In the genomic region with DNA sequence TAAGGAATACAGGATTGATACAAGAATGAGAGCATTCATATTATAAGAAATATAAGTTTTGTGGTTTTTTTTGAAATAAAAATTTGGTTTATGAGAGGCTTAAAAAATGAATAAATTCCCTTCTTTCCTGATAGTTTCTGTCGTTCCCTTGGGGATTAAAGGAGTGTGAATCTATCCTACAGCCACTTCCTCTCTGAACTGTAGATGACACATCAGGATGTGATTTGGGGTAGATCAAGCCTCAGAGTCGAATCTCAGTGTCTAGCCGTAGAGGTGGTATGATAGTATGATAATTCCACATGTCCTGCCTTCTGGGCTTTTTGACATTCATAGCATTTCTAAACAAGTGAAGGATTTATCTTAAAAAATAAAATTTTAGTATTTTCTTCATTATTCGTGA, we compare ENCODE assay signal across 1 cellular context.
TF ChIP-seq lines count a peak whose summit lies in the region.

No MANE protein-coding gene starts in this region.

TF ChIP-seq in IMR-90, 13 proteins besides CTCF, POLR2A, EP300 and RAD21:
- no peak for TF ChIP-seq RFX5 (IDR thresholded peaks at IDR 0.05; ENCODE audit: low read depth, low read length)
- no peak for TF ChIP-seq FOS (IDR thresholded peaks at IDR 0.05; ENCODE audit: low read depth, low read length)
- no peak for TF ChIP-seq MAFK (IDR thresholded peaks at IDR 0.05; ENCODE audit: low read depth, low read length)
- no peak for TF ChIP-seq MXI1 (IDR thresholded peaks at IDR 0.05; ENCODE audit: borderline replicate concordance, low read depth, low read length)
